26 cellular contexts compared by ENCODE assay signal in genomic region chr1:119903443-119903835, GRCh38. TPM values are rescaled to one million over a fixed set of nuclear protein-coding genes. Genes with fewer than 3 reads are reported as not detected.
DNase-seq lines count a peak whose midpoint lies in the region; ATAC-seq and TF ChIP-seq lines count a peak whose summit lies in the region.
"Had no signal": no experiment of that assay in that cellular context is flagged by ENCODE, and none has a peak within 500 bp of the region (broad histone marks: within the 10 kb centered on the region; RNA-seq: fewer than 3 reads in every experiment).

No MANE protein-coding gene starts in this region.

- peaks cover 6% of the 10 kb centered on the region for H3K27me3 Mint-ChIP-seq in T-helper 17 cell

- no peaks in the 10 kb centered on the region for H3K9me3 ChIP-seq in T-helper 17 cell (ENCODE audit: control insufficient read depth, low read length, poor library complexity, severe bottlenecking)

- no peak overlapping the region for H3K27ac Mint-ChIP-seq in T-helper 17 cell
- H3K27ac Mint-ChIP-seq: CD4-positive, CD25-positive, alpha-beta regulatory T cell had no signal

- no peak overlapping the region for H3K4me3 ChIP-seq in epithelial cell of esophagus (ENCODE audit: low read length)
- H3K4me3 ChIP-seq: PC-9 had no signal

- no peak for TF ChIP-seq CTCF in epithelial cell of esophagus (IDR thresholded peaks at IDR 0.05; ENCODE audit: insufficient read depth, low read depth, low read length, missing control alignments)

- no peak for ATAC-seq in T-helper 17 cell

- no peaks in the 10 kb centered on the region for H3K36me3 Mint-ChIP-seq in T-helper 17 cell (ENCODE audit: low read depth)
- H3K36me3 Mint-ChIP-seq: CD4-positive, CD25-positive, alpha-beta regulatory T cell had no signal

- no peaks in the 10 kb centered on the region for H3K4me1 Mint-ChIP-seq in T-helper 17 cell
- H3K4me1 Mint-ChIP-seq: CD4-positive, CD25-positive, alpha-beta regulatory T cell had no signal

- H3K4me3 Mint-ChIP-seq in T-helper 17 cell, result no peak overlapping the region
- H3K4me3 Mint-ChIP-seq: CD4-positive, CD25-positive, alpha-beta regulatory T cell had no signal

- peak; percentile 18 for DNase-seq in EH (ENCODE audit: low read depth)
- peak; percentile 22 for DNase-seq in M059J (ENCODE audit: low read depth)
- peak; percentile 26 for DNase-seq in epithelial cell of esophagus (ENCODE audit: low read depth)
- peak; percentile 11 for DNase-seq in iris pigment epithelial cell (ENCODE audit: low read depth)
- no peak for DNase-seq in NAMALWA (ENCODE audit: low spot score)
- no peak for DNase-seq in T-helper 17 cell
- DNase-seq in T1000 (lab: John Stamatoyannopoulos, UW), result no peak
- DNase-seq in stimulated activated CD4-positive, alpha-beta T cell treated with anti-CD3 and anti-CD28 coated beads, Interleukin-12 subunit alpha, Interleukin-12 subunit beta, amount 100 ng/mL, for 4 hours, result no peak
- DNase-seq: 8988T; ACHN; CD4-positive, CD25-positive, alpha-beta regulatory T cell; DMS153; DND-41; HCEC 1CT; NCI-H1105 treated with DMSO at 0.1 percent for 48 hours; NCI-H146; NCI-H2029; NCI-H446; NCI-H526; NCI-H82; NK-92 treated with Interleukin-12 subunit alpha and Interleukin-12 subunit beta, amount 100 ng/mL, for 24 hours; PC-9; Right ventricle myocardium superior; RPMI8226 had no signal

RNA-seq across cellular contexts. Expression of gene ADAM30, which starts 7.1 kb away (rescaled TPM):
- total RNA-seq in M059J (2014; rRNA removed; shearing (Covaris generic)), result not detected in 2 replicates
- not detected for total RNA-seq in T-helper 17 cell
- total RNA-seq: CD4-positive, CD25-positive, alpha-beta regulatory T cell; G401; H1; PC-9; Right ventricle myocardium superior had no signal

Comparison
In these comparisons a context has a peak if more than half of its experiments do, and no peak if none do; other contexts are left out.
1. DNase-seq: peak in EH (single experiment), M059J (single experiment), epithelial cell of esophagus (single experiment) and iris pigment epithelial cell (single experiment); none in NAMALWA (single experiment), T-helper 17 cell (0 of 3), T1000 (single experiment) and stimulated activated CD4-positive, alpha-beta T cell treated with anti-CD3 and anti-CD28 coated beads, Interleukin-12 subunit alpha, Interleukin-12 subunit beta, amount 100 ng/mL, for 4 hours (single experiment).